ENCODE assay signal across 2 cellular contexts in the genomic region with DNA sequence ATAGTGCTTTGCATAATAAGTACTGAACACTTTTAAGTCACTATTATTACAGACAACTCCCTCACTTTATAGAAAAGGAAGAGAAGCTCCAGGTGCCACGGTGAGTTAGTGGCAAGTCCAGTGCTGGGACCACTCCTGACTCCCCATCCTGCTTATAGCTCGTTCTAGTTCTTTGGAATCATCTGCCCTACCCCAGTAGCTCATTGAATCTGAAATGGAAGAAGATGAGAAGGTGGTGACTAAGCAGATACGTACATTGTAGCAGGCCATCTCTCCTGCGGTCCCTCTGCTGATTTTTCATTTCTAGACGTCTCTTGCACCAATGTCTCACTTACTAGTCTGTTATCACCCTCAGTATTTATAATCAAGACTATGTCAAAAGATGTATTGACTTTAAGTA.
TF ChIP-seq lines count a peak whose summit lies in the region.

No MANE protein-coding gene starts in this region.

TF ChIP-seq in IMR-90, 13 proteins besides CTCF, POLR2A, EP300 and RAD21 (continued from another document):
- TF ChIP-seq BHLHE40 (IDR thresholded peaks at IDR 0.05; ENCODE audit: low read depth, low read length) = no peak
- TF ChIP-seq, protein P1, sequence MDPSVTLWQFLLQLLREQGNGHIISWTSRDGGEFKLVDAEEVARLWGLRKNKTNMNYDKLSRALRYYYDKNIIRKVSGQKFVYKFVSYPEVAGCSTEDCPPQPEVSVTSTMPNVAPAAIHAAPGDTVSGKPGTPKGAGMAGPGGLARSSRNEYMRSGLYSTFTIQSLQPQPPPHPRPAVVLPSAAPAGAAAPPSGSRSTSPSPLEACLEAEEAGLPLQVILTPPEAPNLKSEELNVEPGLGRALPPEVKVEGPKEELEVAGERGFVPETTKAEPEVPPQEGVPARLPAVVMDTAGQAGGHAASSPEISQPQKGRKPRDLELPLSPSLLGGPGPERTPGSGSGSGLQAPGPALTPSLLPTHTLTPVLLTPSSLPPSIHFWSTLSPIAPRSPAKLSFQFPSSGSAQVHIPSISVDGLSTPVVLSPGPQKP (IDR thresholded peaks at IDR 0.05; ENCODE audit: borderline replicate concordance, low read depth, low read length) = no peak
- TF ChIP-seq, protein P2, sequence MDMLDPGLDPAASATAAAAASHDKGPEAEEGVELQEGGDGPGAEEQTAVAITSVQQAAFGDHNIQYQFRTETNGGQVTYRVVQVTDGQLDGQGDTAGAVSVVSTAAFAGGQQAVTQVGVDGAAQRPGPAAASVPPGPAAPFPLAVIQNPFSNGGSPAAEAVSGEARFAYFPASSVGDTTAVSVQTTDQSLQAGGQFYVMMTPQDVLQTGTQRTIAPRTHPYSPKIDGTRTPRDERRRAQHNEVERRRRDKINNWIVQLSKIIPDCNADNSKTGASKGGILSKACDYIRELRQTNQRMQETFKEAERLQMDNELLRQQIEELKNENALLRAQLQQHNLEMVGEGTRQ (IDR thresholded peaks at IDR 0.05; ENCODE audit: low read depth, low read length) = no peak
- no peak for TF ChIP-seq MAFK (IDR thresholded peaks at IDR 0.05; ENCODE audit: low read depth, low read length)
- no peak for TF ChIP-seq CHD1 (IDR thresholded peaks at IDR 0.05; ENCODE audit: low read depth, low read length)
- no peak for TF ChIP-seq RFX5 (IDR thresholded peaks at IDR 0.05; ENCODE audit: low read depth, low read length)
- TF ChIP-seq CEBPB (IDR thresholded peaks at IDR 0.05; ENCODE audit: low read depth, low read length) = no peak
- TF ChIP-seq MAZ (IDR thresholded peaks at IDR 0.05; ENCODE audit: borderline replicate concordance, low read depth, low read length) = no peak
- TF ChIP-seq NFE2L2 (IDR thresholded peaks at IDR 0.05; ENCODE audit: low read depth, low read length) = no peak
- TF ChIP-seq FOS (IDR thresholded peaks at IDR 0.05; ENCODE audit: low read depth, low read length) = no peak

TF ChIP-seq in GM12891, 5 proteins besides CTCF, POLR2A, EP300 and RAD21 (continued from another document):
- TF ChIP-seq SPI1 (IDR thresholded peaks at IDR 0.05; ENCODE audit: low read depth, low read length) = no peak
